Comparison of ENCODE assay signal across 1 cellular context in genomic region chr9:134618163-134618822, GRCh38.
TF ChIP-seq lines count a peak whose summit lies in the region.

No MANE protein-coding gene starts in this region.

TF ChIP-seq in HepG2, 621 proteins besides CTCF, POLR2A, EP300 and RAD21:
- TF ChIP-seq, protein P1, sequence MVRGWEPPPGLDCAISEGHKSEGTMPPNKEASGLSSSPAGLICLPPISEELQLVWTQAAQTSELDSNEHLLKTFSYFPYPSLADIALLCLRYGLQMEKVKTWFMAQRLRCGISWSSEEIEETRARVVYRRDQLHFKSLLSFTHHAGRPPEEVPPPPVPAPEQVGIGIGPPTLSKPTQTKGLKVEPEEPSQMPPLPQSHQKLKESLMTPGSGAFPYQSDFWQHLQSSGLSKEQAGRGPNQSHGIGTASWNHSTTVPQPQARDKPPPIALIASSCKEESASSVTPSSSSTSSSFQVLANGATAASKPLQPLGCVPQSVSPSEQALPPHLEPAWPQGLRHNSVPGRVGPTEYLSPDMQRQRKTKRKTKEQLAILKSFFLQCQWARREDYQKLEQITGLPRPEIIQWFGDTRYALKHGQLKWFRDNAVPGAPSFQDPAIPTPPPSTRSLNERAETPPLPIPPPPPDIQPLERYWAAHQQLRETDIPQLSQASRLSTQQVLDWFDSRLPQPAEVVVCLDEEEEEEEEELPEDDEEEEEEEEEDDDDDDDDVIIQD (CRISPR knock-in tag; IDR thresholded peaks at IDR 0.05; ENCODE audit: low read depth), result no peak
- TF ChIP-seq ZNF121 (CRISPR knock-in tag; IDR thresholded peaks at IDR 0.05) (no peak), ZNF10 (CRISPR knock-in tag; IDR thresholded peaks at IDR 0.05; ENCODE audit: borderline replicate concordance, low read depth) (no peak), ARID5B (CRISPR knock-in tag; IDR thresholded peaks at IDR 0.05) (no peak), ZNF138 (CRISPR knock-in tag; IDR thresholded peaks at IDR 0.05; ENCODE audit: low read depth) (no peak), HNRNPK (IDR thresholded peaks at IDR 0.05; ENCODE audit: low read depth, low read length, poor library complexity, severe bottlenecking) (no peak), TEAD2 (CRISPR knock-in tag; IDR thresholded peaks at IDR 0.05) (no peak), NBN (conservative IDR thresholded peaks at IDR 0.05) (no peak), ZNF720 (CRISPR knock-in tag; IDR thresholded peaks at IDR 0.05) (no peak)
TF ChIP-seq in HepG2: peak in this region for 0.
